In genomic region chr2:221501210-221501882, GRCh38 we compare ENCODE assay signal across 15 cellular contexts.
DNase-seq lines count a peak whose midpoint lies in the region; ATAC-seq, FAIRE-seq and TF ChIP-seq lines count a peak whose summit lies in the region.
"Had no signal": no experiment of that assay in that cellular context is flagged by ENCODE, and none has a peak within 500 bp of the region (broad histone marks: within the 10 kb centered on the region; RNA-seq: fewer than 3 reads in every experiment).

No MANE protein-coding gene starts in this region.

- no peak overlapping the region for H2AFZ ChIP-seq in hepatocyte

- ATAC-seq in GM21737 (IDR thresholded peaks at IDR 0.05; ENCODE audit: unreplicated experiment) (no peak), HG02981 (IDR thresholded peaks at IDR 0.05; ENCODE audit: unreplicated experiment) (no peak), pancreas (no peak)

- H3K9me3 ChIP-seq in adipocyte (ENCODE audit: control insufficient read depth, low read length) (no peaks in the 10 kb centered on the region), hepatocyte (ENCODE audit: low read depth) (no peaks in the 10 kb centered on the region), pancreas (no peaks in the 10 kb centered on the region)

- H3K27me3 ChIP-seq in adipocyte (replicated peaks; ENCODE audit: control insufficient read depth, insufficient read depth, low read length) (no peaks in the 10 kb centered on the region), hepatocyte (no peaks in the 10 kb centered on the region), pancreas (no peaks in the 10 kb centered on the region)

- DNase-seq in GM03348 (ENCODE audit: low spot score), result peak; percentile 61
- DNase-seq in adipocyte (ENCODE audit: low read depth), result peak; percentile 73
- no peak for DNase-seq in hepatocyte (ENCODE audit: low spot score)
- DNase-seq in skeletal muscle cell (ENCODE audit: low read depth), result peak; percentile 41
- DNase-seq in NCI-H69 (lab: John Stamatoyannopoulos, UW), result no peak
- DNase-seq in pancreas, result no peak
- DNase-seq: activated T-cell treated with anti-CD3 and anti-CD28 coated beads, Interleukin-2, amount 50 U/mL, for 4 hours; DMS 273 treated with DMSO at 0.1 percent for 48 hours; NCI-H1436 treated with DMSO at 0.1 percent for 48 hours; stimulated activated CD4-positive, alpha-beta T cell treated with anti-CD3 and anti-CD28 coated beads, Interleukin-2, amount 100 ng/mL, for 48 hours had no signal

- peak overlapping the region; percentile 26 for H3K4me2 ChIP-seq in hepatocyte

- H3K4me1 ChIP-seq in adipocyte (ENCODE audit: control insufficient read depth, insufficient read depth, low read length) (peaks cover 31% of the 10 kb centered on the region), hepatocyte (ENCODE audit: insufficient read depth) (peaks cover 14% of the 10 kb centered on the region), pancreas (no peaks in the 10 kb centered on the region)

- H3K36me3 ChIP-seq in adipocyte (ENCODE audit: control insufficient read depth, insufficient read depth, low read length, severe bottlenecking) (peaks cover 6% of the 10 kb centered on the region), hepatocyte (replicated peaks; ENCODE audit: insufficient read depth, low read depth) (no peaks in the 10 kb centered on the region), pancreas (no peaks in the 10 kb centered on the region)

- H3K9ac ChIP-seq in adipocyte (ENCODE audit: low read length), result peak overlapping the region; percentile 85

- peaks cover 10% of the 10 kb centered on the region for H3K79me2 ChIP-seq in hepatocyte

- WGBS in hepatocyte (ENCODE audit: low lambda C conversion rate, missing lambda C conversion rate), result 52% methylated on average over 10 of the region's 10 CpGs
- 53 to 57% methylated on average over 10 of the region's 10 CpGs for WGBS in pancreas, 2 donors

- no peak overlapping the region for H3K27ac ChIP-seq in hepatocyte
- H3K27ac ChIP-seq in pancreas, result no peak overlapping the region

- intact Hi-C loops in pancreas (cut with DNase I), result no loop called here

- TF ChIP-seq CTCF in hepatocyte (IDR thresholded peaks at IDR 0.05; ENCODE audit: poor library complexity) (no peak), pancreas (IDR thresholded peaks at IDR 0.05) (no peak)

- H3K4me3 ChIP-seq in adipocyte (ENCODE audit: low read length) (peak overlapping the region; percentile 80), hepatocyte (no peak overlapping the region), skeletal muscle cell (ENCODE audit: low read depth, low read length) (no peak overlapping the region), pancreas (no peak overlapping the region)

- H4K20me1 ChIP-seq in hepatocyte (ENCODE audit: insufficient read depth, poor library complexity, severe bottlenecking), result no peaks in the 10 kb centered on the region

- no peak for FAIRE-seq in pancreas (lab: Jason Lieb, UNC)
- FAIRE-seq: colon, GM18507, TTC549 had no signal

- H3K9me2 ChIP-seq in hepatocyte (replicated peaks; ENCODE audit: insufficient read depth), result no peaks in the 10 kb centered on the region

Comparison
In these comparisons a context has a peak if more than half of its experiments do, and no peak if none do; other contexts are left out.
1. DNase-seq: peak in GM03348 (single experiment), adipocyte (single experiment) and skeletal muscle cell (single experiment); none in hepatocyte (single experiment), NCI-H69 (single experiment) and pancreas (0 of 6).